ENCODE assay signal across 8 cellular contexts in the genomic region with DNA sequence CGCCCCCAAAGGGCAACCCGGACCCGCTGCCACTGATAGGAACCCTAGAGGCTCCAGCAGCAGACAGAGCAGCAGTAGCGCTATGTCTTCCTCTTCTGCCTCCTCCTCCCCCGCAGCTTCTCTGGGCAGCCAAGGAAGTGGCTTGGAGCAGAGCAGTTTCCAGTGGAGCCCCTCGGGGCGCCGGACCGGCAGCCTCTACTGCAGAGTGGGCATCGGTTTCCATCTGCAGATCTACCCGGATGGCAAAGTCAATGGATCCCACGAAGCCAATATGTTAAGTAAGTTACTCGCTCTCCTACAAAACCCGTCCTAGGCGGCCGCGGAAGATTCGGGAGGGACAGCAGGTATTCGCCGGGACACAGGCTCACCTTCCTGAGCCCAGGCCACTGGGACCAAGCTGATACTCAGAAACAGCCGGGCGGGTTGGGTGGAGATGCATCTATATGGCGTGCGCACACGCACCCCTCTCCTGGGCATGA. TPM values are rescaled to one million over a fixed set of nuclear protein-coding genes. Genes with fewer than 3 reads are reported as not detected.
DNase-seq lines count a peak whose midpoint lies in the region; ATAC-seq and TF ChIP-seq lines count a peak whose summit lies in the region.

No MANE protein-coding gene starts in this region.

- H3K4me3 ChIP-seq in CD8-positive, alpha-beta memory T cell (ENCODE audit: low read length) = no peak overlapping the region
- H3K4me3 ChIP-seq in skeletal muscle tissue (ENCODE audit: low read length in 3 of 3) = peak overlapping the region; percentile 68 to 73 (median 71)

- DNase-seq in CD8-positive, alpha-beta memory T cell = no peak
- DNase-seq in activated CD8-positive, alpha-beta T cell treated with anti-CD3 and anti-CD28 coated beads for 36 hours = no peak
- DNase-seq in left ventricle myocardium superior = no peak
- DNase-seq in omental fat pad (ENCODE audit: low spot score) = no peak
- no peak for DNase-seq in NCI-H1048 (lab: John Stamatoyannopoulos, UW)

- H3K27ac Mint-ChIP-seq in CD8-positive, alpha-beta memory T cell = no peak overlapping the region
- no peak overlapping the region for H3K27ac Mint-ChIP-seq in activated CD8-positive, alpha-beta T cell treated with anti-CD3 and anti-CD28 coated beads for 36 hours

- H3K4me1 Mint-ChIP-seq in CD8-positive, alpha-beta memory T cell = peaks cover 21 to 49% (median 29%) of the 10 kb centered on the region in 3 donors
- H3K4me1 Mint-ChIP-seq in activated CD8-positive, alpha-beta T cell treated with anti-CD3 and anti-CD28 coated beads for 36 hours (ENCODE audit: low read depth) = peaks cover 34% of the 10 kb centered on the region

- no peaks in the 10 kb centered on the region for H3K9me3 ChIP-seq in CD8-positive, alpha-beta memory T cell (ENCODE audit: low read length)
- H3K9me3 ChIP-seq in skeletal muscle tissue (ENCODE audit: control insufficient read depth in 3 of 3, low read length in 3 of 3) = no peaks in the 10 kb centered on the region

- peak overlapping the region in 6 of 7 donors; percentile 10 to 75 (median 66) for H3K4me3 Mint-ChIP-seq in CD8-positive, alpha-beta memory T cell
- H3K4me3 Mint-ChIP-seq in activated CD8-positive, alpha-beta T cell treated with anti-CD3 and anti-CD28 coated beads for 36 hours = peak overlapping the region; percentile 65

- H3K36me3 ChIP-seq in CD8-positive, alpha-beta memory T cell (ENCODE audit: insufficient read depth, low read length) = no peaks in the 10 kb centered on the region
- H3K36me3 ChIP-seq in skeletal muscle tissue (ENCODE audit: control insufficient read depth in 3 of 3, insufficient read depth in 3 of 3, low read length in 3 of 3) = no peaks in the 10 kb centered on the region

- TF ChIP-seq CTCF in activated CD8-positive, alpha-beta T cell treated with anti-CD3 and anti-CD28 coated beads for 36 hours (IDR thresholded peaks at IDR 0.05) = no peak
- TF ChIP-seq CTCF in omental fat pad (IDR thresholded peaks at IDR 0.05) = no peak

- peaks cover 33% of the 10 kb centered on the region for H3K27me3 ChIP-seq in CD8-positive, alpha-beta memory T cell (ENCODE audit: insufficient read depth, low read length, poor library complexity, severe bottlenecking)
- peaks cover 59 to 66% (median 64%) of the 10 kb centered on the region in 3 donors for H3K27me3 ChIP-seq in skeletal muscle tissue (ENCODE audit: control insufficient read depth in 3 of 3, insufficient read depth in 3 of 3, low read length in 3 of 3)

- ATAC-seq in HG03354 (IDR thresholded peaks at IDR 0.05; ENCODE audit: poor library complexity, severe bottlenecking, unreplicated experiment) (peak; percentile 17), left ventricle myocardium superior (peak; percentile 55), omental fat pad (ENCODE audit: low FRiP score) (no peak), HG02885 (IDR thresholded peaks at IDR 0.05; ENCODE audit: poor library complexity, unreplicated experiment) (no peak)
- peak; percentile 34 for ATAC-seq in activated CD8-positive, alpha-beta T cell treated with anti-CD3 and anti-CD28 coated beads for 36 hours

- H3K36me3 Mint-ChIP-seq in CD8-positive, alpha-beta memory T cell = no peaks in the 10 kb centered on the region
- H3K36me3 Mint-ChIP-seq in activated CD8-positive, alpha-beta T cell treated with anti-CD3 and anti-CD28 coated beads for 36 hours (ENCODE audit: low read depth) = no peaks in the 10 kb centered on the region

- CTCF ChIA-PET in CD8-positive, alpha-beta memory T cell (lab: Charles Lee) = no interaction called here
- CTCF ChIA-PET in activated CD8-positive, alpha-beta T cell treated with anti-CD3 and anti-CD28 coated beads for 36 hours (lab: Charles Lee) = no interaction called here

- no peak overlapping the region for H3K27ac ChIP-seq in CD8-positive, alpha-beta memory T cell (ENCODE audit: low read depth, low read length)
- H3K27ac ChIP-seq in skeletal muscle tissue (ENCODE audit: low read depth, low read length) = no peak overlapping the region

- intact Hi-C loops in activated CD8-positive, alpha-beta T cell treated with anti-CD3 and anti-CD28 coated beads for 36 hours (cut with micrococcal nuclease) = no loop called here
- intact Hi-C loops in left ventricle myocardium superior (cut with micrococcal nuclease) = no loop called here

- H3K27me3 Mint-ChIP-seq in CD8-positive, alpha-beta memory T cell = peaks cover 66 to 91% of the 10 kb centered on the region in 2 donors
- peaks cover 81% of the 10 kb centered on the region for H3K27me3 Mint-ChIP-seq in activated CD8-positive, alpha-beta T cell treated with anti-CD3 and anti-CD28 coated beads for 36 hours

- POLR2A ChIA-PET in CD8-positive, alpha-beta memory T cell (lab: Charles Lee) = no interaction called here
- POLR2A ChIA-PET in activated CD8-positive, alpha-beta T cell treated with anti-CD3 and anti-CD28 coated beads for 36 hours (lab: Charles Lee) = no interaction called here

- H3K4me1 ChIP-seq in CD8-positive, alpha-beta memory T cell (ENCODE audit: insufficient read depth, low read length) = no peaks in the 10 kb centered on the region
- H3K4me1 ChIP-seq in skeletal muscle tissue (ENCODE audit: control insufficient read depth in 3 of 3, insufficient read depth in 3 of 3, low read length in 3 of 3) = peaks cover 20 to 21% (median 20%) of the 10 kb centered on the region in 3 donors

- peaks cover 0 to 2% (median 0%) of the 10 kb centered on the region in 5 donors for H3K9me3 Mint-ChIP-seq in CD8-positive, alpha-beta memory T cell
- H3K9me3 Mint-ChIP-seq in activated CD8-positive, alpha-beta T cell treated with anti-CD3 and anti-CD28 coated beads for 36 hours = no peaks in the 10 kb centered on the region

- H3K9ac ChIP-seq in skeletal muscle tissue (ENCODE audit: low read depth in 1 of 3, low read length in 3 of 3) = peak overlapping the region in 1 of 3 donors; percentile 33

RNA-seq across cellular contexts. Expression of a gene that starts 0.5 kb away (rescaled TPM):
- not detected for total RNA-seq in CD8-positive, alpha-beta memory T cell
- not detected for polyA plus RNA-seq in CD8-positive, alpha-beta memory T cell
- not detected for total RNA-seq in activated CD8-positive, alpha-beta T cell treated with anti-CD3 and anti-CD28 coated beads for 36 hours
- 0.97 TPM for total RNA-seq in left ventricle myocardium superior
- 0.52 TPM for total RNA-seq in skeletal muscle tissue
- under 1 TPM in 1 of 4 donors, not detected in 3; 0.09 TPM for total RNA-seq in omental fat pad

Comparison
In these comparisons a context has a peak if more than half of its experiments do, and no peak if none do; other contexts are left out.
1. ATAC-seq: peak in HG03354 (single experiment), activated CD8-positive, alpha-beta T cell treated with anti-CD3 and anti-CD28 coated beads for 36 hours (single experiment) and left ventricle myocardium superior (single experiment); none in omental fat pad (single experiment) and HG02885 (single experiment).